In genomic region chr2:170215019-170215418, GRCh38 we compare ENCODE assay signal across 19 cellular contexts. TPM values are rescaled to one million over a fixed set of nuclear protein-coding genes. Genes with fewer than 3 reads are reported as not detected.
DNase-seq lines count a peak whose midpoint lies in the region; ATAC-seq and TF ChIP-seq lines count a peak whose summit lies in the region.
"Had no signal": no experiment of that assay in that cellular context is flagged by ENCODE, and none has a peak within 500 bp of the region (broad histone marks: within the 10 kb centered on the region; RNA-seq: fewer than 3 reads in every experiment).

No MANE protein-coding gene starts in this region.

- no peak for TF ChIP-seq CTCF in WTC11 (IDR thresholded peaks at IDR 0.05)
- TF ChIP-seq CTCF in smooth muscle cell (IDR thresholded peaks at IDR 0.05; ENCODE audit: borderline replicate concordance, insufficient read depth, poor library complexity, severe bottlenecking): no peak

- H3F3A ChIP-seq in smooth muscle cell (ENCODE audit: low read depth): no peaks in the 10 kb centered on the region

- peak overlapping the region; percentile 44 for H2AFZ ChIP-seq in smooth muscle cell (ENCODE audit: low read depth)

- no peaks in the 10 kb centered on the region for H4K20me1 ChIP-seq in smooth muscle cell (ENCODE audit: low read depth)

- no peak overlapping the region for H3K4me2 ChIP-seq in smooth muscle cell
- H3K4me2 ChIP-seq: A549, SK-N-SH had no signal

- no peak overlapping the region for H3K27ac ChIP-seq in smooth muscle cell (ENCODE audit: low read depth)
- H3K27ac ChIP-seq: A549 had no signal

- H3K27me3 ChIP-seq in iPS-15b (ENCODE audit: control insufficient read depth, insufficient read depth, low read length) (no peaks in the 10 kb centered on the region), smooth muscle cell (ENCODE audit: low read depth) (no peaks in the 10 kb centered on the region)

- ATAC-seq in WTC11: peak; percentile 41
- ATAC-seq: A549, Panc1, T-cell had no signal

- H3K9me3 ChIP-seq in iPS-15b (ENCODE audit: control insufficient read depth, insufficient read depth, low read length) (no peaks in the 10 kb centered on the region), smooth muscle cell (replicated peaks; ENCODE audit: low read depth) (no peaks in the 10 kb centered on the region)
- H3K9me3 ChIP-seq: A549, SK-N-SH had no signal

- POLR2A ChIA-PET in WTC11 (lab: Charles Lee): no interaction called here

- H3K9me3 Mint-ChIP-seq in WTC11: peaks cover 16% of the 10 kb centered on the region
- H3K9me3 Mint-ChIP-seq: T-cell had no signal

- H3K4me1 Mint-ChIP-seq in WTC11: peaks cover 71% of the 10 kb centered on the region

- H3K27me3 Mint-ChIP-seq in WTC11 (ENCODE audit: low read depth): peaks cover 10% of the 10 kb centered on the region

- H3K4me1 ChIP-seq in iPS-15b (ENCODE audit: control insufficient read depth, insufficient read depth, low read length): peaks cover 30% of the 10 kb centered on the region
- H3K4me1 ChIP-seq in smooth muscle cell (ENCODE audit: low read depth): peaks cover 28% of the 10 kb centered on the region
- H3K4me1 ChIP-seq: A549 had no signal

- H3K4me3 Mint-ChIP-seq in WTC11: peak overlapping the region; percentile 24
- H3K4me3 Mint-ChIP-seq: T-cell had no signal

- H3K36me3 Mint-ChIP-seq in WTC11: peaks cover 25% of the 10 kb centered on the region
- H3K36me3 Mint-ChIP-seq: T-cell had no signal

- peak overlapping the region; percentile 95 for H3K27ac Mint-ChIP-seq in WTC11
- H3K27ac Mint-ChIP-seq: T-cell had no signal

- CTCF ChIA-PET in WTC11 (lab: Charles Lee): interaction anchor here (0.6 to 2.2 kb wide), 4 partner anchors 21 to 1769 kb away, joined by 3 to 7 read pairs (median 4); no protein-coding TSS in a partner anchor

- H3K9ac ChIP-seq in iPS-15b (ENCODE audit: low read depth, low read length): no peak overlapping the region
- no peak overlapping the region for H3K9ac ChIP-seq in smooth muscle cell (ENCODE audit: low read depth)
- H3K9ac ChIP-seq: SK-N-SH had no signal

- peak; percentile 21 for DNase-seq in NCI-H748 (lab: John Stamatoyannopoulos, UW; ENCODE audit: unreplicated experiment)
- DNase-seq in NCI-H748 treated with DMSO at 0.1 percent for 48 hours (lab: John Stamatoyannopoulos, UW): no peak
- DNase-seq in WTC11 (ENCODE audit: low spot score): no peak
- no peak for DNase-seq in smooth muscle cell (lab: John Stamatoyannopoulos, UW; ENCODE audit: unreplicated experiment)
- DNase-seq in cerebellar nuclear complex (lab: John Stamatoyannopoulos, UW): no peak
- no peak for DNase-seq in amygdala (lab: John Stamatoyannopoulos, UW)
- DNase-seq in SIG-M5 treated with dmso at 0.1 percent for 504 hours (lab: John Stamatoyannopoulos, UW; ENCODE audit: unreplicated experiment): no peak
- DNase-seq: C1 segment of cervical spinal cord, NCI-H1048, NCI-H1436 treated with DMSO at 0.1 percent for 48 hours, NCI-H2081 treated with DMSO at 0.1 percent for 48 hours, NCI-H345, NCI-H526, SK-N-SH, T-cell had no signal

- 38% methylated on average over 2 of the region's 2 CpGs for WGBS in smooth muscle cell (ENCODE audit: low lambda C conversion rate)

- H3K4me3 ChIP-seq in iPS-15b (ENCODE audit: low read depth, low read length) (peak overlapping the region; percentile 15), smooth muscle cell (no peak overlapping the region)
- H3K4me3 ChIP-seq: A549 had no signal

- no peaks in the 10 kb centered on the region for H3K36me3 ChIP-seq in iPS-15b (ENCODE audit: control insufficient read depth, insufficient read depth, low read length)
- H3K36me3 ChIP-seq in smooth muscle cell (ENCODE audit: low read depth): no peaks in the 10 kb centered on the region

- no peaks in the 10 kb centered on the region for H3K79me2 ChIP-seq in smooth muscle cell (ENCODE audit: low read depth)

TF ChIP-seq in WTC11, 78 proteins besides CTCF, POLR2A, EP300 and RAD21:
- TF ChIP-seq NR3C1 (CRISPR knock-in tag; conservative IDR thresholded peaks at IDR 0.05; ENCODE audit: low read depth): no peak
- TF ChIP-seq, protein P1, sequence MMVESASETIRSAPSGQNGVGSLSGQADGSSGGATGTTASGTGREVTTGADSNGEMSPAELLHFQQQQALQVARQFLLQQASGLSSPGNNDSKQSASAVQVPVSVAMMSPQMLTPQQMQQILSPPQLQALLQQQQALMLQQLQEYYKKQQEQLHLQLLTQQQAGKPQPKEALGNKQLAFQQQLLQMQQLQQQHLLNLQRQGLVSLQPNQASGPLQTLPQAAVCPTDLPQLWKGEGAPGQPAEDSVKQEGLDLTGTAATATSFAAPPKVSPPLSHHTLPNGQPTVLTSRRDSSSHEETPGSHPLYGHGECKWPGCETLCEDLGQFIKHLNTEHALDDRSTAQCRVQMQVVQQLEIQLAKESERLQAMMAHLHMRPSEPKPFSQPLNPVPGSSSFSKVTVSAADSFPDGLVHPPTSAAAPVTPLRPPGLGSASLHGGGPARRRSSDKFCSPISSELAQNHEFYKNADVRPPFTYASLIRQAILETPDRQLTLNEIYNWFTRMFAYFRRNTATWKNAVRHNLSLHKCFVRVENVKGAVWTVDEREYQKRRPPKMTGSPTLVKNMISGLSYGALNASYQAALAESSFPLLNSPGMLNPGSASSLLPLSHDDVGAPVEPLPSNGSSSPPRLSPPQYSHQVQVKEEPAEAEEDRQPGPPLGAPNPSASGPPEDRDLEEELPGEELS (CRISPR knock-in tag; IDR thresholded peaks at IDR 0.05): peak; percentile 38; the same call in 1 of the 2 replicates
TF ChIP-seq in WTC11: peak in this region for 1.

RNA-seq across cellular contexts. Expression of gene MYO3B, which starts 37.1 kb away (rescaled TPM):
- total RNA-seq in WTC11 (2021) (0.44 to 0.62 TPM (median 0.50 TPM) in 3 replicates), smooth muscle cell (1.3 and 3.1 TPM in 2 replicates)
- polyA plus RNA-seq in smooth muscle cell: 0.47 and 1.3 TPM in 2 replicates
- total RNA-seq: MCF 10A had no signal
- polyA plus RNA-seq: SK-N-SH had no signal
